Comparison of ENCODE assay signal across 28 cellular contexts in the genomic region with DNA sequence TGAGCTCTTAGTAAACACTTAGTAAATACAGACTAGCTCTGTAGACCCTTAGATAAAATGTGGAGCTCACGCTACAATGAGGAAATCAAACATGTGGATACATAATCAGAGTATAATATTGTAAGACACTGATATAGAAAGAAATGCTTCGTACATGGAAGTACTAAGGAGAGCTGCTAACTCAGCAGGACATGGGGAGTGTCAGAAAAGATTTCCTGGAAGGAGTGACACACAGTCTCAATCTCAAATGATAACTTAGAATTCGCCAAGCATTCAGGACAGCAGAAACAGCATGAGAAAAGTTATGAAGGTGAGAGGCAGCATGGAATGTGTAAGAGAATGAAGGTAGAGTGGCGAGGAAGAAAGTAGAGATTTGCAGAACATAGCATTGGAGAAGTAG.
"Had no signal": no experiment of that assay in that cellular context is flagged by ENCODE, and none has a peak within 500 bp of the region (broad histone marks: within the 10 kb centered on the region; RNA-seq: fewer than 3 reads in every experiment).

No MANE protein-coding gene starts in this region.

- H3K27me3 Mint-ChIP-seq: stimulated activated memory B cell treated with anti-CD40 and anti-IgM and Interleukin-4, amounts not matched to agents 10 μg/mL and 1 μg/mL and 100 μg/mL, for 72 hours; stimulated activated naive B cell treated with anti-CD40 and anti-IgM and Interleukin-4, amounts not matched to agents 10 μg/mL and 1 μg/mL and 100 μg/mL, for 72 hours; stimulated activated naive CD8-positive, alpha-beta T cell treated with anti-CD3 and anti-CD28 coated beads, Interleukin-15, Interleukin-2, amounts not matched to agents 100 ng/mL and 50 ng/mL, for 24 hours had no signal

- H3K4me1 Mint-ChIP-seq: stimulated activated effector memory CD8-positive, alpha-beta T cell treated with anti-CD3 and anti-CD28 coated beads, Interleukin-12 subunit alpha, Interleukin-12 subunit beta, amount 100 ng/mL, for 72 hours; stimulated activated memory B cell treated with anti-CD40 and anti-IgM and Interleukin-4, amounts not matched to agents 10 μg/mL and 1 μg/mL and 100 μg/mL, for 72 hours; stimulated activated naive B cell treated with anti-CD40 and anti-IgM and Interleukin-4, amounts not matched to agents 10 μg/mL and 1 μg/mL and 100 μg/mL, for 72 hours; stimulated activated naive CD8-positive, alpha-beta T cell treated with anti-CD3 and anti-CD28 coated beads, Interleukin-15, amount 100 ng/mL, for 72 hours had no signal

- ATAC-seq: stimulated activated effector memory CD8-positive, alpha-beta T cell treated with anti-CD3 and anti-CD28 coated beads, Interleukin-12 subunit alpha, Interleukin-12 subunit beta, amount 100 ng/mL, for 72 hours; stimulated activated memory B cell treated with anti-CD40 and anti-IgM and Interleukin-4, amounts not matched to agents 10 μg/mL and 1 μg/mL and 100 μg/mL, for 72 hours; stimulated activated naive B cell treated with anti-CD40 and anti-IgM and Interleukin-4, amounts not matched to agents 10 μg/mL and 1 μg/mL and 100 μg/mL, for 72 hours; stimulated activated naive CD8-positive, alpha-beta T cell treated with anti-CD3 and anti-CD28 coated beads, Interleukin-15, amount 100 ng/mL, for 72 hours; stimulated activated naive CD8-positive, alpha-beta T cell treated with anti-CD3 and anti-CD28 coated beads, Interleukin-15, Interleukin-2, amounts not matched to agents 100 U/mL and 50 U/mL, for 24 hours; upper lobe of right lung had no signal

- H3K4me3 ChIP-seq: stomach, suprapubic skin, testis, thoracic aorta, thyroid gland, tibial artery, tibial nerve, transverse colon, upper lobe of left lung, upper lobe of right lung, uterus, vagina had no signal

- H3K36me3 Mint-ChIP-seq: stimulated activated effector memory CD8-positive, alpha-beta T cell treated with anti-CD3 and anti-CD28 coated beads, Interleukin-12 subunit alpha, Interleukin-12 subunit beta, amount 100 ng/mL, for 72 hours; stimulated activated memory B cell treated with anti-CD40 and anti-IgM and Interleukin-4, amounts not matched to agents 10 μg/mL and 1 μg/mL and 100 μg/mL, for 72 hours; stimulated activated naive B cell treated with anti-CD40 and anti-IgM and Interleukin-4, amounts not matched to agents 10 μg/mL and 1 μg/mL and 100 μg/mL, for 72 hours; type B pancreatic cell had no signal

- H3K4me3 Mint-ChIP-seq: stimulated activated effector memory CD8-positive, alpha-beta T cell treated with anti-CD3 and anti-CD28 coated beads, Interleukin-12 subunit alpha, Interleukin-12 subunit beta, amount 100 ng/mL, for 72 hours; stimulated activated memory B cell treated with anti-CD40 and anti-IgM and Interleukin-4, amounts not matched to agents 10 μg/mL and 1 μg/mL and 100 μg/mL, for 72 hours; stimulated activated naive B cell treated with anti-CD40 and anti-IgM and Interleukin-4, amounts not matched to agents 10 μg/mL and 1 μg/mL and 100 μg/mL, for 72 hours; stimulated activated naive CD8-positive, alpha-beta T cell treated with anti-CD3 and anti-CD28 coated beads, Interleukin-15, amount 100 ng/mL, for 72 hours; stimulated activated naive CD8-positive, alpha-beta T cell treated with anti-CD3 and anti-CD28 coated beads, Interleukin-15, Interleukin-2, amounts not matched to agents 100 ng/mL and 50 ng/mL, for 24 hours; type B pancreatic cell had no signal

- H3K9me3 ChIP-seq: stomach, suprapubic skin, testis, thoracic aorta, thyroid gland, tibial artery, tibial nerve, transverse colon, upper lobe of left lung, upper lobe of right lung, uterus, vagina had no signal

- FAIRE-seq: urothelium cell line had no signal

- DNase-seq: stimulated activated CD4-positive, alpha-beta T cell treated with anti-CD3 and anti-CD28 coated beads, Interleukin-2, amount 100 ng/mL, for 48 hours; stimulated activated CD4-positive, alpha-beta T cell treated with anti-CD3 and anti-CD28 coated beads, Interleukin-4, amount 100 ng/mL, for 1 hour; stimulated activated CD4-positive, alpha-beta T cell treated with anti-CD3 and anti-CD28 coated beads, Interleukin-4, amount 100 ng/mL, for 24 hours; stimulated activated CD4-positive, alpha-beta T cell treated with anti-CD3 and anti-CD28 coated beads, Interleukin-4, amount 100 ng/mL, for 4 hours; stimulated activated CD8-positive, alpha-beta memory T cell treated with anti-CD3 and anti-CD28 coated beads, Interleukin-4, amount 100 ng/mL, for 48 hours; stimulated activated naive B cell treated with anti-CD40 and anti-IgM and Interleukin-4, amounts not matched to agents 10 μg/mL and 1 μg/mL and 100 μg/mL, for 72 hours; stimulated activated naive CD4-positive, alpha-beta T cell; stimulated activated naive CD4-positive, alpha-beta T cell treated with Interleukin-2 at 50 U/mL for 16 hours; stimulated activated naive CD8-positive, alpha-beta T cell treated with anti-CD3 and anti-CD28 coated beads, Interleukin-15, amount 100 ng/mL, for 72 hours; stimulated activated naive CD8-positive, alpha-beta T cell treated with anti-CD3 and anti-CD28 coated beads, Interleukin-15, Interleukin-2, amounts not matched to agents 100 U/mL and 50 U/mL, for 24 hours; stomach; testis; thyroid gland; tibial artery; transverse colon; trophoblast cell; upper lobe of left lung; upper lobe of right lung; uterus had no signal

- H3K4me1 ChIP-seq: stomach, suprapubic skin, testis, thyroid gland, tibial artery, tibial nerve, transverse colon, upper lobe of left lung, upper lobe of right lung, uterus, vagina had no signal

- H3K27ac Mint-ChIP-seq: stimulated activated effector memory CD8-positive, alpha-beta T cell treated with anti-CD3 and anti-CD28 coated beads, Interleukin-12 subunit alpha, Interleukin-12 subunit beta, amount 100 ng/mL, for 72 hours; stimulated activated memory B cell treated with anti-CD40 and anti-IgM and Interleukin-4, amounts not matched to agents 10 μg/mL and 1 μg/mL and 100 μg/mL, for 72 hours; stimulated activated naive B cell treated with anti-CD40 and anti-IgM and Interleukin-4, amounts not matched to agents 10 μg/mL and 1 μg/mL and 100 μg/mL, for 72 hours; stimulated activated naive CD8-positive, alpha-beta T cell treated with anti-CD3 and anti-CD28 coated beads, Interleukin-15, amount 100 ng/mL, for 72 hours; stimulated activated naive CD8-positive, alpha-beta T cell treated with anti-CD3 and anti-CD28 coated beads, Interleukin-15, Interleukin-2, amounts not matched to agents 100 ng/mL and 50 ng/mL, for 24 hours; type B pancreatic cell had no signal

- H3K9me3 Mint-ChIP-seq: stimulated activated effector memory CD8-positive, alpha-beta T cell treated with anti-CD3 and anti-CD28 coated beads, Interleukin-12 subunit alpha, Interleukin-12 subunit beta, amount 100 ng/mL, for 72 hours; stimulated activated memory B cell treated with anti-CD40 and anti-IgM and Interleukin-4, amounts not matched to agents 10 μg/mL and 1 μg/mL and 100 μg/mL, for 72 hours; stimulated activated naive B cell treated with anti-CD40 and anti-IgM and Interleukin-4, amounts not matched to agents 10 μg/mL and 1 μg/mL and 100 μg/mL, for 72 hours; stimulated activated naive CD8-positive, alpha-beta T cell treated with anti-CD3 and anti-CD28 coated beads, Interleukin-15, amount 100 ng/mL, for 72 hours; stimulated activated naive CD8-positive, alpha-beta T cell treated with anti-CD3 and anti-CD28 coated beads, Interleukin-15, Interleukin-2, amounts not matched to agents 100 ng/mL and 50 ng/mL, for 24 hours; type B pancreatic cell had no signal

- H3K27ac ChIP-seq: stomach, suprapubic skin, testis, thoracic aorta, thyroid gland, tibial artery, tibial nerve, transverse colon, upper lobe of left lung, upper lobe of right lung, uterus, vagina had no signal
